1 cellular context compared by ENCODE assay signal in genomic region chr19:2867025-2867991, GRCh38.
TF ChIP-seq lines count a peak whose summit lies in the region.

Gene ZNF556, plus strand, starts transcription at chr19:2867335. Its CDS starts 87 bp downstream, at chr19:2867422.

TF ChIP-seq in HepG2, 621 proteins besides CTCF, POLR2A, EP300 and RAD21 (continued from another document and continues in another):
- TF ChIP-seq TBL1XR1 (IDR thresholded peaks at IDR 0.05; ENCODE audit: borderline replicate concordance, low read length, partially characterized antibody) (no peak), ZNF589 (CRISPR knock-in tag; conservative IDR thresholded peaks at IDR 0.05) (no peak), MNT (IDR thresholded peaks at IDR 0.05) (peak; percentile 76), ZSCAN25 (CRISPR knock-in tag; IDR thresholded peaks at IDR 0.05) (no peak), GATAD1 (CRISPR knock-in tag; IDR thresholded peaks at IDR 0.05) (peak; percentile 77), RARA (CRISPR knock-in tag; IDR thresholded peaks at IDR 0.05) (peak; percentile 43; the same call in 1 of the 2 replicates), PLRG1 (conservative IDR thresholded peaks at IDR 0.05) (no peak), SMAD3 (CRISPR knock-in tag; IDR thresholded peaks at IDR 0.05) (no peak; the same call in 1 of the 2 replicates), ATAD3A (CRISPR knock-in tag; IDR thresholded peaks at IDR 0.05) (no peak), PHF21A (CRISPR knock-in tag; IDR thresholded peaks at IDR 0.05) (peak; percentile 27; the same call in 1 of the 2 replicates), MAFK (conservative IDR thresholded peaks at IDR 0.05 in 1 of 2, IDR thresholded peaks at IDR 0.05 in 1 of 2; ENCODE audit: low read length in 2 of 2) (no peak), SKIL (CRISPR knock-in tag; IDR thresholded peaks at IDR 0.05; ENCODE audit: borderline replicate concordance) (no peak), ZNF382 (CRISPR knock-in tag; IDR thresholded peaks at IDR 0.05; ENCODE audit: borderline replicate concordance) (no peak), ZNF543 (CRISPR knock-in tag; IDR thresholded peaks at IDR 0.05) (no peak), GATA4 (IDR thresholded peaks at IDR 0.05; ENCODE audit: borderline replicate concordance, low read depth) (peak; percentile 87), SCMH1 (CRISPR knock-in tag; IDR thresholded peaks at IDR 0.05; ENCODE audit: borderline replicate concordance) (no peak), ARID4A (CRISPR knock-in tag; IDR thresholded peaks at IDR 0.05; ENCODE audit: borderline replicate concordance) (peak; percentile 90), TERF1 (CRISPR knock-in tag; IDR thresholded peaks at IDR 0.05) (no peak), ATF7-NPFF (CRISPR knock-in tag; IDR thresholded peaks at IDR 0.05; ENCODE audit: low read depth) (peak; percentile 46; the same call in 1 of the 2 replicates), ATF2 (CRISPR knock-in tag; IDR thresholded peaks at IDR 0.05) (no peak; the same call in 1 of the 2 replicates), PHF8 (CRISPR knock-in tag; IDR thresholded peaks at IDR 0.05) (peak; percentile 85), ELK4 (CRISPR knock-in tag; IDR thresholded peaks at IDR 0.05; ENCODE audit: borderline replicate concordance) (no peak), HNRNPL (IDR thresholded peaks at IDR 0.05; ENCODE audit: low read depth, low read length) (0 out of 2 replicates have a peak, but pooled peaks have one; percentile 40), ZNF841 (CRISPR knock-in tag; IDR thresholded peaks at IDR 0.05; ENCODE audit: borderline replicate concordance) (no peak), TGIF2 (CRISPR knock-in tag; IDR thresholded peaks at IDR 0.05) (peak; percentile 78; the same call in 1 of the 2 replicates), CAMTA2 (CRISPR knock-in tag; IDR thresholded peaks at IDR 0.05; ENCODE audit: borderline replicate concordance) (peak; percentile 84; the same call in 1 of the 2 replicates), HMGXB4 (CRISPR knock-in tag; IDR thresholded peaks at IDR 0.05; ENCODE audit: borderline replicate concordance in 1 of 2, low read depth in 1 of 2) (peak; percentile 46 to 57; a peak in 1 of 4 replicates), ZFP62 (CRISPR knock-in tag; IDR thresholded peaks at IDR 0.05) (no peak), HOXA5 (CRISPR knock-in tag; IDR thresholded peaks at IDR 0.05) (peak; percentile 55; the same call in 1 of the 2 replicates), ZNF282 (IDR thresholded peaks at IDR 0.05; ENCODE audit: partially characterized antibody) (no peak), ZNF280B (CRISPR knock-in tag; IDR thresholded peaks at IDR 0.05; ENCODE audit: borderline replicate concordance) (no peak), MBD4 (IDR thresholded peaks at IDR 0.05; ENCODE audit: borderline replicate concordance, low read length) (no peak), ZNF510 (CRISPR knock-in tag; IDR thresholded peaks at IDR 0.05; ENCODE audit: low read depth) (no peak), ZNF230 (CRISPR knock-in tag; IDR thresholded peaks at IDR 0.05) (peak; percentile 59; the same call in 1 of the 2 replicates), TEAD3 (CRISPR knock-in tag; optimal IDR thresholded peaks at IDR 0.05; ENCODE audit: borderline replicate concordance) (peak; percentile 37), CHCHD3 (CRISPR knock-in tag; IDR thresholded peaks at IDR 0.05) (no peak), ZNF792 (CRISPR knock-in tag; IDR thresholded peaks at IDR 0.05) (no peak; the same call in 1 of the 2 replicates), KAT7 (CRISPR knock-in tag; IDR thresholded peaks at IDR 0.05; ENCODE audit: borderline replicate concordance) (no peak), ZNF562 (CRISPR knock-in tag; IDR thresholded peaks at IDR 0.05; ENCODE audit: borderline replicate concordance) (no peak), MAFF (IDR thresholded peaks at IDR 0.05; ENCODE audit: low read depth, low read length) (no peak), ZNF235 (CRISPR knock-in tag; IDR thresholded peaks at IDR 0.05; ENCODE audit: borderline replicate concordance) (no peak), RFX3 (CRISPR knock-in tag; IDR thresholded peaks at IDR 0.05) (no peak), NBN (conservative IDR thresholded peaks at IDR 0.05) (no peak), RXRA (CRISPR knock-in tag; IDR thresholded peaks at IDR 0.05) (peak; percentile 67), NFIC (IDR thresholded peaks at IDR 0.05; ENCODE audit: low read length) (no peak), GZF1 (CRISPR knock-in tag; IDR thresholded peaks at IDR 0.05) (no peak), ZNF816 (CRISPR knock-in tag; IDR thresholded peaks at IDR 0.05; ENCODE audit: borderline replicate concordance) (no peak), KAT2B (IDR thresholded peaks at IDR 0.05; ENCODE audit: borderline replicate concordance, low read depth, low read length) (no peak), ZBTB25 (CRISPR knock-in tag; IDR thresholded peaks at IDR 0.05) (no peak; the same call in 1 of the 2 replicates), TCF12 (IDR thresholded peaks at IDR 0.05) (no peak), TCF12 (CRISPR knock-in tag; IDR thresholded peaks at IDR 0.05) (no peak), RCOR2 (CRISPR knock-in tag; IDR thresholded peaks at IDR 0.05) (no peak)
